Comparison of ENCODE assay signal across 1 cellular context in the genomic region with DNA sequence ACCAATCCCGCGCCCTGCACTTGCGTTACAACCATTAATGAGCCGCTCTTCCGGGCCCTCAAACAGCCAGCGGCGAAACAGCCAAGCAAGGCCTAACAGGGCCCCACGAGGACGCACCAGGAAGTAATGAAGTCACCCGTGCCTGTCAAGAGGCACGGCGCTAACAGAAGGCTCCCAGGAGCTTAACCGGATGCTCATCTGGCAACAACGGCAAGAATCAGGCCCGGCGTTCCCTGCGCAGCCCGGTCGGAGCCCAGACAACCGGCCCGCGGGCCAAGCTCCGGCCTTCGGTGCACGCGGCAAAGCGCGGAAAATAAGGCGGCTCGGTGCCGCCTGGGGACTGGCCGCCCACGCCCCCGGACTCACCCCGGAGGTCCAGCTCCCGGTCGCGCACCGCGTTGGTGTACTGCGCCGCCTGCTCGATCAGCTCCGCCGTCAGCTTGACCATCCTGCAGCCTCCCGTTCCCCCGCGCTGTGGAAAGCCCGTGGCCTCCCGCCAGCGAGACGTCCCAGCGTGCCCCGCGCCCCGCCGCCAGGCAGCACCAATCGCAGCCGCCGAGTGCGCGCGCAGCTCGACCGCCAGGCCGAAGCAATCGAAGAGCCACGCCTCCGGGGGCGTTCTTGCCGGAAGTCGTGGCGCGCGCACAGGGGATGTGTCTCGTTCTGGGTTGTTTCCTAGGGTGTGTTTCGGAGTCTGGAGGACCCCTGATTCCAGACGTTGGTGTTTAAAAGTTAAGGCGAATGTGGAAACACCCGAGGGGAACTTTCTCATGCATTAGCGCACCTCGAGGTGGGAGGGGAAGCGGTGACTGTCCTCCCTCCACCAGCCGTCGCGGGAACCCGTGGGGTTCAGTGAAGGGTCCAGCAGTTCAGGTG.
A peak's percentile ranks its signal among the peaks of the same experiment; 100 is the strongest.
TF ChIP-seq lines count a peak whose summit lies in the region.

A gene (minus strand): TSS at position 518 of the 876 bp plus-strand sequence. CDS start 70 bp downstream, at position 448.

TF ChIP-seq in K562, 482 proteins besides CTCF, POLR2A, EP300 and RAD21 (continued from another document and continues in another):
- TF ChIP-seq TAF9B (IDR thresholded peaks at IDR 0.05; ENCODE audit: partially characterized antibody) (peak; percentile 81), ZNF282 (CRISPR knock-in tag; IDR thresholded peaks at IDR 0.05) (no peak; the same call in 1 of the 2 replicates), ZNF311 (CRISPR knock-in tag; IDR thresholded peaks at IDR 0.05) (no peak), SNRNP70 (optimal IDR thresholded peaks at IDR 0.05; ENCODE audit: low read depth, low read length) (no peak), YY1 (IDR thresholded peaks at IDR 0.05; ENCODE audit: borderline replicate concordance in 1 of 3, control insufficient read depth in 1 of 3, extremely low read depth in 1 of 3, insufficient read depth in 3 of 3, insufficient read length in 1 of 3, insufficient replicate concordance in 2 of 3, low read depth in 1 of 3, low read length in 2 of 3) (peak in 2 of 3 experiments; percentile 67 to 84), RFX1 (IDR thresholded peaks at IDR 0.05) (no peak), PHB2 (IDR thresholded peaks at IDR 0.05; ENCODE audit: low read depth) (no peak), CSDE1 (IDR thresholded peaks at IDR 0.05) (no peak), CXXC5 (CRISPR knock-in tag; IDR thresholded peaks at IDR 0.05) (peak; percentile 94), TBL1XR1 (IDR thresholded peaks at IDR 0.05; ENCODE audit: low read length in 2 of 2) (0 out of 4 replicates have a peak, but pooled peaks have one; percentile 32 to 74), SLC30A9 (CRISPR knock-in tag; IDR thresholded peaks at IDR 0.05) (no peak), TCF7L2 (IDR thresholded peaks at IDR 0.05; ENCODE audit: low read depth, low read length) (no peak), ZNF217 (CRISPR knock-in tag; IDR thresholded peaks at IDR 0.05) (no peak), SMARCB1 (IDR thresholded peaks at IDR 0.05; ENCODE audit: insufficient read length, low read depth) (no peak), ZNF668 (CRISPR knock-in tag; IDR thresholded peaks at IDR 0.05) (no peak), SMARCE1 (IDR thresholded peaks at IDR 0.05) (0 out of 2 replicates have a peak, but pooled peaks have one; percentile 10), ZNF699 (CRISPR knock-in tag; IDR thresholded peaks at IDR 0.05; ENCODE audit: insufficient replicate concordance) (no peak), POLR2AphosphoS5 (IDR thresholded peaks at IDR 0.05; ENCODE audit: control insufficient read depth, insufficient read depth, low read depth, low read length) (peak; percentile 66), TAF1 (IDR thresholded peaks at IDR 0.05; ENCODE audit: control insufficient read depth, extremely low read depth, insufficient read depth, low read length, severe bottlenecking) (peak; percentile 88), SOX6 (IDR thresholded peaks at IDR 0.05) (peak; percentile 57), ZNF584 (CRISPR knock-in tag; IDR thresholded peaks at IDR 0.05; ENCODE audit: low read depth) (no peak), POLR3G (IDR thresholded peaks at IDR 0.05; ENCODE audit: extremely low read depth, insufficient read length, insufficient replicate concordance) (no peak), RBBP5 (IDR thresholded peaks at IDR 0.05; ENCODE audit: borderline replicate concordance, insufficient read depth, low read length, poor library complexity, severe bottlenecking) (peak; percentile 96), MTF1 (CRISPR knock-in tag; IDR thresholded peaks at IDR 0.05; ENCODE audit: borderline replicate concordance) (no peak), KLF16 (IDR thresholded peaks at IDR 0.05) (no peak), CREM (IDR thresholded peaks at IDR 0.05; ENCODE audit: low read depth) (peak; percentile 86; the same call in 1 of the 2 replicates)
- TF ChIP-seq, protein P1, sequence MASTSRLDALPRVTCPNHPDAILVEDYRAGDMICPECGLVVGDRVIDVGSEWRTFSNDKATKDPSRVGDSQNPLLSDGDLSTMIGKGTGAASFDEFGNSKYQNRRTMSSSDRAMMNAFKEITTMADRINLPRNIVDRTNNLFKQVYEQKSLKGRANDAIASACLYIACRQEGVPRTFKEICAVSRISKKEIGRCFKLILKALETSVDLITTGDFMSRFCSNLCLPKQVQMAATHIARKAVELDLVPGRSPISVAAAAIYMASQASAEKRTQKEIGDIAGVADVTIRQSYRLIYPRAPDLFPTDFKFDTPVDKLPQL (IDR thresholded peaks at IDR 0.05; ENCODE audit: extremely low read depth, insufficient read length), result no peak
- TF ChIP-seq, protein P2, sequence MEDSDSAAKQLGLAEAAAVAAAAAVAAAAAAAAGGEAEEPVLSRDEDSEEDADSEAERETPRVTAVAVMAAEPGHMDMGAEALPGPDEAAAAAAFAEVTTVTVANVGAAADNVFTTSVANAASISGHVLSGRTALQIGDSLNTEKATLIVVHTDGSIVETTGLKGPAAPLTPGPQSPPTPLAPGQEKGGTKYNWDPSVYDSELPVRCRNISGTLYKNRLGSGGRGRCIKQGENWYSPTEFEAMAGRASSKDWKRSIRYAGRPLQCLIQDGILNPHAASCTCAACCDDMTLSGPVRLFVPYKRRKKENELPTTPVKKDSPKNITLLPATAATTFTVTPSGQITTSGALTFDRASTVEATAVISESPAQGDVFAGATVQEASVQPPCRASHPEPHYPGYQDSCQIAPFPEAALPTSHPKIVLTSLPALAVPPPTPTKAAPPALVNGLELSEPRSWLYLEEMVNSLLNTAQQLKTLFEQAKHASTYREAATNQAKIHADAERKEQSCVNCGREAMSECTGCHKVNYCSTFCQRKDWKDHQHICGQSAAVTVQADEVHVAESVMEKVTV (CRISPR knock-in tag; IDR thresholded peaks at IDR 0.05), result no peak
- TF ChIP-seq, protein P3, sequence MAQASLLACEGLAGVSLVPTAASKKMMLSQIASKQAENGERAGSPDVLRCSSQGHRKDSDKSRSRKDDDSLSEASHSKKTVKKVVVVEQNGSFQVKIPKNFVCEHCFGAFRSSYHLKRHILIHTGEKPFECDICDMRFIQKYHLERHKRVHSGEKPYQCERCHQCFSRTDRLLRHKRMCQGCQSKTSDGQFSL (CRISPR knock-in tag; IDR thresholded peaks at IDR 0.05), result no peak; the same call in 1 of the 2 replicates
- TF ChIP-seq, protein P3 (tag; IDR thresholded peaks at IDR 0.05), result no peak
- TF ChIP-seq, protein P4, sequence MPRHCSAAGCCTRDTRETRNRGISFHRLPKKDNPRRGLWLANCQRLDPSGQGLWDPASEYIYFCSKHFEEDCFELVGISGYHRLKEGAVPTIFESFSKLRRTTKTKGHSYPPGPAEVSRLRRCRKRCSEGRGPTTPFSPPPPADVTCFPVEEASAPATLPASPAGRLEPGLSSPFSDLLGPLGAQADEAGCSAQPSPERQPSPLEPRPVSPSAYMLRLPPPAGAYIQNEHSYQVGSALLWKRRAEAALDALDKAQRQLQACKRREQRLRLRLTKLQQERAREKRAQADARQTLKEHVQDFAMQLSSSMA (CRISPR knock-in tag; IDR thresholded peaks at IDR 0.05), result no peak
- TF ChIP-seq, protein P5, sequence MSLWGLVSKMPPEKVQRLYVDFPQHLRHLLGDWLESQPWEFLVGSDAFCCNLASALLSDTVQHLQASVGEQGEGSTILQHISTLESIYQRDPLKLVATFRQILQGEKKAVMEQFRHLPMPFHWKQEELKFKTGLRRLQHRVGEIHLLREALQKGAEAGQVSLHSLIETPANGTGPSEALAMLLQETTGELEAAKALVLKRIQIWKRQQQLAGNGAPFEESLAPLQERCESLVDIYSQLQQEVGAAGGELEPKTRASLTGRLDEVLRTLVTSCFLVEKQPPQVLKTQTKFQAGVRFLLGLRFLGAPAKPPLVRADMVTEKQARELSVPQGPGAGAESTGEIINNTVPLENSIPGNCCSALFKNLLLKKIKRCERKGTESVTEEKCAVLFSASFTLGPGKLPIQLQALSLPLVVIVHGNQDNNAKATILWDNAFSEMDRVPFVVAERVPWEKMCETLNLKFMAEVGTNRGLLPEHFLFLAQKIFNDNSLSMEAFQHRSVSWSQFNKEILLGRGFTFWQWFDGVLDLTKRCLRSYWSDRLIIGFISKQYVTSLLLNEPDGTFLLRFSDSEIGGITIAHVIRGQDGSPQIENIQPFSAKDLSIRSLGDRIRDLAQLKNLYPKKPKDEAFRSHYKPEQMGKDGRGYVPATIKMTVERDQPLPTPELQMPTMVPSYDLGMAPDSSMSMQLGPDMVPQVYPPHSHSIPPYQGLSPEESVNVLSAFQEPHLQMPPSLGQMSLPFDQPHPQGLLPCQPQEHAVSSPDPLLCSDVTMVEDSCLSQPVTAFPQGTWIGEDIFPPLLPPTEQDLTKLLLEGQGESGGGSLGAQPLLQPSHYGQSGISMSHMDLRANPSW (CRISPR knock-in tag; IDR thresholded peaks at IDR 0.05), result no peak
- TF ChIP-seq, protein P6, sequence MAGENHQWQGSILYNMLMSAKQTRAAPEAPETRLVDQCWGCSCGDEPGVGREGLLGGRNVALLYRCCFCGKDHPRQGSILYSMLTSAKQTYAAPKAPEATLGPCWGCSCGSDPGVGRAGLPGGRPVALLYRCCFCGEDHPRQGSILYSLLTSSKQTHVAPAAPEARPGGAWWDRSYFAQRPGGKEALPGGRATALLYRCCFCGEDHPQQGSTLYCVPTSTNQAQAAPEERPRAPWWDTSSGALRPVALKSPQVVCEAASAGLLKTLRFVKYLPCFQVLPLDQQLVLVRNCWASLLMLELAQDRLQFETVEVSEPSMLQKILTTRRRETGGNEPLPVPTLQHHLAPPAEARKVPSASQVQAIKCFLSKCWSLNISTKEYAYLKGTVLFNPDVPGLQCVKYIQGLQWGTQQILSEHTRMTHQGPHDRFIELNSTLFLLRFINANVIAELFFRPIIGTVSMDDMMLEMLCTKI (IDR thresholded peaks at IDR 0.05; ENCODE audit: partially characterized antibody), result no peak
- TF ChIP-seq, protein P7, sequence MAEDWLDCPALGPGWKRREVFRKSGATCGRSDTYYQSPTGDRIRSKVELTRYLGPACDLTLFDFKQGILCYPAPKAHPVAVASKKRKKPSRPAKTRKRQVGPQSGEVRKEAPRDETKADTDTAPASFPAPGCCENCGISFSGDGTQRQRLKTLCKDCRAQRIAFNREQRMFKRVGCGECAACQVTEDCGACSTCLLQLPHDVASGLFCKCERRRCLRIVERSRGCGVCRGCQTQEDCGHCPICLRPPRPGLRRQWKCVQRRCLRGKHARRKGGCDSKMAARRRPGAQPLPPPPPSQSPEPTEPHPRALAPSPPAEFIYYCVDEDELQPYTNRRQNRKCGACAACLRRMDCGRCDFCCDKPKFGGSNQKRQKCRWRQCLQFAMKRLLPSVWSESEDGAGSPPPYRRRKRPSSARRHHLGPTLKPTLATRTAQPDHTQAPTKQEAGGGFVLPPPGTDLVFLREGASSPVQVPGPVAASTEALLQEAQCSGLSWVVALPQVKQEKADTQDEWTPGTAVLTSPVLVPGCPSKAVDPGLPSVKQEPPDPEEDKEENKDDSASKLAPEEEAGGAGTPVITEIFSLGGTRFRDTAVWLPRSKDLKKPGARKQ (CRISPR knock-in tag; IDR thresholded peaks at IDR 0.05), result no peak
- TF ChIP-seq, protein P8, sequence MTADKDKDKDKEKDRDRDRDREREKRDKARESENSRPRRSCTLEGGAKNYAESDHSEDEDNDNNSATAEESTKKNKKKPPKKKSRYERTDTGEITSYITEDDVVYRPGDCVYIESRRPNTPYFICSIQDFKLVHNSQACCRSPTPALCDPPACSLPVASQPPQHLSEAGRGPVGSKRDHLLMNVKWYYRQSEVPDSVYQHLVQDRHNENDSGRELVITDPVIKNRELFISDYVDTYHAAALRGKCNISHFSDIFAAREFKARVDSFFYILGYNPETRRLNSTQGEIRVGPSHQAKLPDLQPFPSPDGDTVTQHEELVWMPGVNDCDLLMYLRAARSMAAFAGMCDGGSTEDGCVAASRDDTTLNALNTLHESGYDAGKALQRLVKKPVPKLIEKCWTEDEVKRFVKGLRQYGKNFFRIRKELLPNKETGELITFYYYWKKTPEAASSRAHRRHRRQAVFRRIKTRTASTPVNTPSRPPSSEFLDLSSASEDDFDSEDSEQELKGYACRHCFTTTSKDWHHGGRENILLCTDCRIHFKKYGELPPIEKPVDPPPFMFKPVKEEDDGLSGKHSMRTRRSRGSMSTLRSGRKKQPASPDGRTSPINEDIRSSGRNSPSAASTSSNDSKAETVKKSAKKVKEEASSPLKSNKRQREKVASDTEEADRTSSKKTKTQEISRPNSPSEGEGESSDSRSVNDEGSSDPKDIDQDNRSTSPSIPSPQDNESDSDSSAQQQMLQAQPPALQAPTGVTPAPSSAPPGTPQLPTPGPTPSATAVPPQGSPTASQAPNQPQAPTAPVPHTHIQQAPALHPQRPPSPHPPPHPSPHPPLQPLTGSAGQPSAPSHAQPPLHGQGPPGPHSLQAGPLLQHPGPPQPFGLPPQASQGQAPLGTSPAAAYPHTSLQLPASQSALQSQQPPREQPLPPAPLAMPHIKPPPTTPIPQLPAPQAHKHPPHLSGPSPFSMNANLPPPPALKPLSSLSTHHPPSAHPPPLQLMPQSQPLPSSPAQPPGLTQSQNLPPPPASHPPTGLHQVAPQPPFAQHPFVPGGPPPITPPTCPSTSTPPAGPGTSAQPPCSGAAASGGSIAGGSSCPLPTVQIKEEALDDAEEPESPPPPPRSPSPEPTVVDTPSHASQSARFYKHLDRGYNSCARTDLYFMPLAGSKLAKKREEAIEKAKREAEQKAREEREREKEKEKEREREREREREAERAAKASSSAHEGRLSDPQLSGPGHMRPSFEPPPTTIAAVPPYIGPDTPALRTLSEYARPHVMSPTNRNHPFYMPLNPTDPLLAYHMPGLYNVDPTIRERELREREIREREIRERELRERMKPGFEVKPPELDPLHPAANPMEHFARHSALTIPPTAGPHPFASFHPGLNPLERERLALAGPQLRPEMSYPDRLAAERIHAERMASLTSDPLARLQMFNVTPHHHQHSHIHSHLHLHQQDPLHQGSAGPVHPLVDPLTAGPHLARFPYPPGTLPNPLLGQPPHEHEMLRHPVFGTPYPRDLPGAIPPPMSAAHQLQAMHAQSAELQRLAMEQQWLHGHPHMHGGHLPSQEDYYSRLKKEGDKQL (CRISPR knock-in tag; IDR thresholded peaks at IDR 0.05; ENCODE audit: borderline replicate concordance), result no peak
- TF ChIP-seq, protein P9, sequence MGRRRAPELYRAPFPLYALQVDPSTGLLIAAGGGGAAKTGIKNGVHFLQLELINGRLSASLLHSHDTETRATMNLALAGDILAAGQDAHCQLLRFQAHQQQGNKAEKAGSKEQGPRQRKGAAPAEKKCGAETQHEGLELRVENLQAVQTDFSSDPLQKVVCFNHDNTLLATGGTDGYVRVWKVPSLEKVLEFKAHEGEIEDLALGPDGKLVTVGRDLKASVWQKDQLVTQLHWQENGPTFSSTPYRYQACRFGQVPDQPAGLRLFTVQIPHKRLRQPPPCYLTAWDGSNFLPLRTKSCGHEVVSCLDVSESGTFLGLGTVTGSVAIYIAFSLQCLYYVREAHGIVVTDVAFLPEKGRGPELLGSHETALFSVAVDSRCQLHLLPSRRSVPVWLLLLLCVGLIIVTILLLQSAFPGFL (CRISPR knock-in tag; IDR thresholded peaks at IDR 0.05), result no peak
